Comparison of ENCODE assay signal across 8 cellular contexts in the genomic region with DNA sequence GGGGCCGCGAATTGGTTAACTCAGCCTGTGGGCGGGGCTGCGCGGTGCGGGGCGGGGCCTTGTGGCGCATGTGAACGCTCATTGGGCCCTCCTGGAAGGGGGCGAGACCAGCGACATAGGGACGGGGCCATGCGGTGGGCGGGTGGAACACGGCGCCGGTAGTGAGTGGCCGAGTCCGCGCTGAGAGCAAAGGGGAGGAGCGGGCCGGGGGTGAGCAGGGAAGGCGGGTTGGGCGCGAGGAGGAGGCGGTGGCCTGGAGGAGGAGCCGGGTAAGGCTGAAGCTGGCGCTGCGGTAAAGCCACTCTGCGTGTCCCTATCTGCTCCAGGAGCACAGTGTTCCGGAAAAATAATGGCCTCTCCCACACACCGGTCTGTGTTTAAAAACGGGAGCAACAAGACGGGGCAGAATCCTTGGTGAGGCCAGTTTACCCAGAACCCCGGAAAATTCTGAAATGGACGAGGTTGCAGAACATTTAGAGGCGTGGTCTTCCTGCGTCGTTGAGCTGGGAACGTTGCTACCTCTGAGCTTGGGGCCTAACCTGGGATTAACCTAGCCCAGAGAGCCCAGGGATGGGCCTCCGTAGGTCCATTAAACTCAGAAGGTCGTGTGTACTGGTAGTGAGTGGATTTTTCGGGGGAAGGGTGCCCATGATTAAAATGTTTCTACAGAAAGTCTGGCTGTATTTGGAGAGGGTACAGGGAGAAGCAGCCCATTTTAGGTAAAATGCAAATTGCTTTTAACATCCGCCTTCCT. TPM values are rescaled to one million over a fixed set of nuclear protein-coding genes. Genes with fewer than 3 reads are reported as not detected.
A peak's percentile ranks its signal among the peaks of the same experiment; 100 is the strongest.
DNase-seq lines count a peak whose midpoint lies in the region; ATAC-seq and TF ChIP-seq lines count a peak whose summit lies in the region.

No MANE protein-coding gene starts in this region.

- no peaks in the 10 kb centered on the region for H3K27me3 ChIP-seq in OCI-LY3 (ENCODE audit: low read depth, low read length)

- H3K9me3 ChIP-seq in OCI-LY3 (ENCODE audit: insufficient read depth, low read length) (no peaks in the 10 kb centered on the region), mucosa of descending colon (no peaks in the 10 kb centered on the region)

- peak overlapping the region; percentile 100 for H2AFZ ChIP-seq in OCI-LY3 (ENCODE audit: low read depth, low read length)

- H3K9ac ChIP-seq in OCI-LY3 (ENCODE audit: low read length) = peak overlapping the region; percentile 83

- TF ChIP-seq CTCF in OCI-LY3 (IDR thresholded peaks at IDR 0.05; ENCODE audit: low read depth, low read length) (no peak), mucosa of descending colon (IDR thresholded peaks at IDR 0.05) (no peak)

- H3K36me3 ChIP-seq in OCI-LY3 (replicated peaks; ENCODE audit: low read depth, low read length) (no peaks in the 10 kb centered on the region), mucosa of descending colon (ENCODE audit: low read depth) (no peaks in the 10 kb centered on the region)

- peak; percentile 94 for DNase-seq in DMS 273 treated with DMSO at 0.1 percent for 48 hours (lab: John Stamatoyannopoulos, UW)
- DNase-seq in HuH-7.5 (ENCODE audit: low spot score) = peak; percentile 95
- peak; percentile 100 for DNase-seq in activated T-cell treated with anti-CD3 and anti-CD28 coated beads for 24 hours (ENCODE audit: low read depth)
- peak; percentile 92 for DNase-seq in epidermal melanocyte (ENCODE audit: insufficient read length, low spot score)
- peak; percentile 100 for DNase-seq in mucosa of descending colon
- DNase-seq in stimulated activated CD8-positive, alpha-beta memory T cell treated with anti-CD3 and anti-CD28 coated beads, Interleukin-4, amount 100 ng/mL, for 1 hour (ENCODE audit: low read depth in 2 of 2, low spot score in 1 of 2) = peak; percentile 100

- no peaks in the 10 kb centered on the region for H3K79me2 ChIP-seq in OCI-LY3 (ENCODE audit: low read length)

- H3K4me3 ChIP-seq in OCI-LY3 (ENCODE audit: low read length) (peak overlapping the region; percentile 93), mucosa of descending colon (peak overlapping the region; percentile 4)

- intact Hi-C loops in mucosa of descending colon (cut with DNase I, micrococcal nuclease) = no loop called here

- peak; percentile 93 for ATAC-seq in GM21528 (IDR thresholded peaks at IDR 0.05; ENCODE audit: low FRiP score, unreplicated experiment)
- ATAC-seq in mucosa of descending colon = peak; percentile 93

- H3K4me1 ChIP-seq in OCI-LY3 (ENCODE audit: low read length) = peaks cover 6% of the 10 kb centered on the region
- peaks cover 29% of the 10 kb centered on the region for H3K4me1 ChIP-seq in mucosa of descending colon (ENCODE audit: low read depth)

- no peaks in the 10 kb centered on the region for H4K20me1 ChIP-seq in OCI-LY3 (ENCODE audit: insufficient read depth, low read length)

- peak overlapping the region; percentile 96 for H3K4me2 ChIP-seq in OCI-LY3 (ENCODE audit: low read length)

- H3K27ac ChIP-seq in OCI-LY3 (ENCODE audit: low read length) = peak overlapping the region; percentile 86

RNA-seq across cellular contexts. Expression of a gene that starts 0.5 kb away (rescaled TPM):
- 10 to 100 TPM; 20.0 to 24.4 (median 23.3) TPM for total RNA-seq in mucosa of descending colon

RNA-seq across cellular contexts. Expression of a gene that starts 32.6 kb away (rescaled TPM):
- 10 to 100 TPM; 36.3 to 43.7 (median 39.9) TPM for total RNA-seq in mucosa of descending colon

RNA-seq across cellular contexts. Expression of a gene that starts 32.7 kb away (rescaled TPM):
- 10 to 100 TPM; 19.0 to 21.8 (median 20.6) TPM for total RNA-seq in mucosa of descending colon

Comparison
In these comparisons a context has a peak if more than half of its experiments do, and no peak if none do; other contexts are left out.
1. Peak in every context shown above with its lines: DNase-seq, ATAC-seq, H3K4me3 ChIP-seq and H3K27ac ChIP-seq.